Comparison of ENCODE assay signal across 24 cellular contexts in the genomic region with DNA sequence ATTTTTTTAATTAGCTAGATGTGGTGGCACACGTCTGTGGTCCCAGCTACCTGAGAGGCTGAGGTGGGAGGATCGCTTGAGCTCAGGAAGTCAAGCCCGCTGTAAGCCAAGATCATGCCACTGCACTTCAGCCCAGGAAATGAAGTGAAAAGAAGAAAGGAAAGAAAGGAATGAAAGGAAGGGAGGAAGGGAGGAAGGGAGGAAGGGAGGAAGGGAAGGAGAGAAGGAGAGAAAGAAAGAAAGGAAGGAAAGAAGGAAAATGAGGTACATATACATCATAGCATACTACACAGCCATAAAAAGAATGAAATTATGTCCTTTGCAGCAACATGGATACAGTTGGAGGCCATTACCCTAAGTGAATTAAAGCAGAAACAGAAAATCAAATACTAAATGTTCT. TPM values are rescaled to one million over a fixed set of nuclear protein-coding genes. Genes with fewer than 3 reads are reported as not detected.
DNase-seq lines count a peak whose midpoint lies in the region; ATAC-seq, FAIRE-seq and TF ChIP-seq lines count a peak whose summit lies in the region.
"Had no signal": no experiment of that assay in that cellular context is flagged by ENCODE, and none has a peak within 500 bp of the region (broad histone marks: within the 10 kb centered on the region; RNA-seq: fewer than 3 reads in every experiment).

No MANE protein-coding gene starts in this region.

- no peak overlapping the region for H3K4me3 ChIP-seq in K562
- H3K4me3 ChIP-seq: A549; BLaER1 treated with 17β-estradiol and CSF1 and Interleukin-3, amounts not matched to agents 10 nM and 100 nM had no signal

- no peak for ATAC-seq in activated naive CD8-positive, alpha-beta T cell treated with anti-CD3 and anti-CD28 coated beads, Interleukin-2, amount 50 U/mL, for 24 hours
- ATAC-seq in K562 (no peak), GM21825 (IDR thresholded peaks at IDR 0.05; ENCODE audit: unreplicated experiment) (no peak)
- ATAC-seq in stimulated activated memory B cell treated with anti-CD40 and anti-IgM and Interleukin-4, amounts not matched to agents 10 μg/mL and 1 μg/mL and 100 μg/mL, for 72 hours, result no peak
- ATAC-seq: A549 had no signal

- DNase-seq in activated naive CD8-positive, alpha-beta T cell treated with anti-CD3 and anti-CD28 coated beads, Interleukin-2, amount 50 U/mL, for 24 hours, result no peak
- no peak for DNase-seq in K562 (ENCODE audit: extremely low read depth in 1 of 4, low spot score in 3 of 4)
- no peak for DNase-seq in NCI-H2171 treated with DMSO at 0.1 percent for 48 hours (lab: John Stamatoyannopoulos, UW)
- no peak for DNase-seq in 8988T
- DNase-seq: ACHN; AML-193; BE2C; CD4-positive, alpha-beta T cell; CD8-positive, alpha-beta memory T cell; DMS53; DMS79 treated with DMSO at 0.1 percent for 48 hours; GF-D8; GOT3; H7; HCEC 1CT had no signal

- no peak overlapping the region for H3K4me3 Mint-ChIP-seq in activated naive CD8-positive, alpha-beta T cell
- no peak overlapping the region for H3K4me3 Mint-ChIP-seq in activated naive CD8-positive, alpha-beta T cell treated with anti-CD3 and anti-CD28 coated beads, Interleukin-2, amount 50 U/mL, for 24 hours
- no peak overlapping the region for H3K4me3 Mint-ChIP-seq in stimulated activated memory B cell treated with anti-CD40 and anti-IgM and Interleukin-4, amounts not matched to agents 10 μg/mL and 1 μg/mL and 100 μg/mL, for 72 hours
- H3K4me3 Mint-ChIP-seq: CD14-positive monocyte; CD4-positive, alpha-beta T cell; CD8-positive, alpha-beta memory T cell had no signal

- H3K27ac Mint-ChIP-seq in activated naive CD8-positive, alpha-beta T cell, result peak overlapping the region; percentile 38
- no peak overlapping the region for H3K27ac Mint-ChIP-seq in activated naive CD8-positive, alpha-beta T cell treated with anti-CD3 and anti-CD28 coated beads, Interleukin-2, amount 50 U/mL, for 24 hours
- H3K27ac Mint-ChIP-seq in stimulated activated memory B cell treated with anti-CD40 and anti-IgM and Interleukin-4, amounts not matched to agents 10 μg/mL and 1 μg/mL and 100 μg/mL, for 72 hours, result peak overlapping the region; percentile 10
- H3K27ac Mint-ChIP-seq: CD14-positive monocyte; CD4-positive, alpha-beta T cell had no signal

- H3K9me3 Mint-ChIP-seq in activated naive CD8-positive, alpha-beta T cell (ENCODE audit: low read depth), result peaks cover 3% of the 10 kb centered on the region
- H3K9me3 Mint-ChIP-seq in activated naive CD8-positive, alpha-beta T cell treated with anti-CD3 and anti-CD28 coated beads, Interleukin-2, amount 50 U/mL, for 24 hours, result no peaks in the 10 kb centered on the region
- no peaks in the 10 kb centered on the region for H3K9me3 Mint-ChIP-seq in stimulated activated memory B cell treated with anti-CD40 and anti-IgM and Interleukin-4, amounts not matched to agents 10 μg/mL and 1 μg/mL and 100 μg/mL, for 72 hours
- H3K9me3 Mint-ChIP-seq: CD4-positive, alpha-beta T cell had no signal

- H3K36me3 Mint-ChIP-seq in activated naive CD8-positive, alpha-beta T cell, result peaks cover 2% of the 10 kb centered on the region
- H3K36me3 Mint-ChIP-seq in activated naive CD8-positive, alpha-beta T cell treated with anti-CD3 and anti-CD28 coated beads, Interleukin-2, amount 50 U/mL, for 24 hours (ENCODE audit: low read depth), result peaks cover 1% of the 10 kb centered on the region
- no peaks in the 10 kb centered on the region for H3K36me3 Mint-ChIP-seq in stimulated activated memory B cell treated with anti-CD40 and anti-IgM and Interleukin-4, amounts not matched to agents 10 μg/mL and 1 μg/mL and 100 μg/mL, for 72 hours
- H3K36me3 Mint-ChIP-seq: CD14-positive monocyte had no signal

- no peaks in the 10 kb centered on the region for H3K9me1 ChIP-seq in K562 (ENCODE audit: control insufficient read depth, insufficient read depth, low read length)

- no peak overlapping the region for H3K9ac ChIP-seq in K562 (ENCODE audit: insufficient read depth in 1 of 2, low read depth in 2 of 2, low read length in 2 of 2)
- H3K9ac ChIP-seq: BLaER1 treated with 17β-estradiol and CSF1 and Interleukin-3, amounts not matched to agents 10 nM and 100 nM had no signal

- no peaks in the 10 kb centered on the region for H3K27me3 Mint-ChIP-seq in activated naive CD8-positive, alpha-beta T cell
- no peaks in the 10 kb centered on the region for H3K27me3 Mint-ChIP-seq in activated naive CD8-positive, alpha-beta T cell treated with anti-CD3 and anti-CD28 coated beads, Interleukin-2, amount 50 U/mL, for 24 hours
- H3K27me3 Mint-ChIP-seq in stimulated activated memory B cell treated with anti-CD40 and anti-IgM and Interleukin-4, amounts not matched to agents 10 μg/mL and 1 μg/mL and 100 μg/mL, for 72 hours, result no peaks in the 10 kb centered on the region

- no peak overlapping the region for H3K27ac ChIP-seq in K562 (ENCODE audit: extremely low read depth, low read depth, low read length)
- H3K27ac ChIP-seq: 22Rv1; A549; BLaER1 treated with 17β-estradiol and CSF1 and Interleukin-3, amounts not matched to agents 10 nM and 100 nM had no signal

- H3K36me3 ChIP-seq in K562 (ENCODE audit: control insufficient read depth, insufficient read depth, low read length), result no peaks in the 10 kb centered on the region
- H3K36me3 ChIP-seq: BE2C; BLaER1 treated with 17β-estradiol and CSF1 and Interleukin-3, amounts not matched to agents 10 nM and 100 nM had no signal

- H2AFZ ChIP-seq in K562 (ENCODE audit: low read depth, low read length), result no peak overlapping the region

- intact Hi-C loops in K562 (cut with micrococcal nuclease), result no loop called here

- no peaks in the 10 kb centered on the region; a peak in 1 of 5 replicates for H3K27me3 ChIP-seq in K562 (ENCODE audit: control insufficient read depth in 2 of 2, insufficient read depth in 2 of 2, low read length in 2 of 2)
- H3K27me3 ChIP-seq: BE2C; BLaER1 treated with 17β-estradiol and CSF1 and Interleukin-3, amounts not matched to agents 10 nM and 100 nM had no signal

- H3K4me1 ChIP-seq in K562 (replicated peaks in 1 of 2; ENCODE audit: control insufficient read depth in 2 of 2, insufficient read depth in 2 of 2, low read length in 2 of 2), result no peaks in the 10 kb centered on the region
- H3K4me1 ChIP-seq: A549; BE2C; BLaER1 treated with 17β-estradiol and CSF1 and Interleukin-3, amounts not matched to agents 10 nM and 100 nM had no signal

- H4K20me1 ChIP-seq in K562 (replicated peaks; ENCODE audit: control insufficient read depth, insufficient read depth, low read length), result no peaks in the 10 kb centered on the region
- H4K20me1 ChIP-seq: BLaER1 treated with 17β-estradiol and CSF1 and Interleukin-3, amounts not matched to agents 10 nM and 100 nM had no signal

- 13% methylated on average over 3 of the region's 3 CpGs for WGBS in K562 (ENCODE audit: insufficient coverage, low coverage, missing lambda C conversion rate)

- POLR2A ChIA-PET in K562 (lab: Yijun Ruan, JAX), result interaction anchor here (0.7 kb wide), 1 partner anchor 1421 kb away, joined by 4 read pairs; no protein-coding TSS in a partner anchor

- no peaks in the 10 kb centered on the region for H3K79me2 ChIP-seq in K562 (ENCODE audit: control insufficient read depth, insufficient read depth, low read length)

- TF ChIP-seq POLR2A in K562 (conservative IDR thresholded peaks at IDR 0.05), result no peak

- H3K9me3 ChIP-seq in K562 (replicated peaks; ENCODE audit: control insufficient read depth, insufficient read depth, low read depth, low read length), result no peaks in the 10 kb centered on the region
- H3K9me3 ChIP-seq: BE2C had no signal

- no peak for TF ChIP-seq RAD21 in K562 (CRISPR knock-in tag; conservative IDR thresholded peaks at IDR 0.05 in 1 of 2, IDR thresholded peaks at IDR 0.05 in 1 of 2)

- TF ChIP-seq EP300 in K562 (IDR thresholded peaks at IDR 0.05; ENCODE audit: low read length), result no peak

- peaks cover 27% of the 10 kb centered on the region for H3K4me1 Mint-ChIP-seq in activated naive CD8-positive, alpha-beta T cell (ENCODE audit: low read depth)
- peaks cover 26% of the 10 kb centered on the region for H3K4me1 Mint-ChIP-seq in activated naive CD8-positive, alpha-beta T cell treated with anti-CD3 and anti-CD28 coated beads, Interleukin-2, amount 50 U/mL, for 24 hours
- H3K4me1 Mint-ChIP-seq in stimulated activated memory B cell treated with anti-CD40 and anti-IgM and Interleukin-4, amounts not matched to agents 10 μg/mL and 1 μg/mL and 100 μg/mL, for 72 hours, result peaks cover 15% of the 10 kb centered on the region

- no TSS peak for BruUV-seq in K562 (replicated peaks; lab: Mats Ljungman, UMichigan)

- no peak overlapping the region for H3K4me2 ChIP-seq in K562 (ENCODE audit: insufficient read depth, low read length)
- H3K4me2 ChIP-seq: A549; BLaER1 treated with 17β-estradiol and CSF1 and Interleukin-3, amounts not matched to agents 10 nM and 100 nM had no signal

- FAIRE-seq in K562 (lab: Jason Lieb, UNC), result no peak
- FAIRE-seq: A549, D721Med, GM12892 had no signal

- no peak for TF ChIP-seq CTCF in K562 (IDR thresholded peaks at IDR 0.05 in 2 of 3, conservative IDR thresholded peaks at IDR 0.05 in 1 of 3; ENCODE audit: insufficient read depth in 2 of 3, low read depth in 1 of 3, low read length in 3 of 3)

- CTCF ChIA-PET in K562 (lab: Yijun Ruan, JAX; ENCODE audit: low intra/inter-chr PET ratio), result no interaction called here

- in situ Hi-C loops in K562 (cut with MboI), result no loop called here

RNA-seq across cellular contexts. Expression of a gene that starts 12.2 kb away (rescaled TPM):
- total RNA-seq in K562 (2011; cell fraction: chromatin; rRNA removed; ENCODE audit: low replicate concordance), result 0.25 TPM in 1 of 2 replicates, not detected in the other
- total RNA-seq in K562 (2011; cell fraction: nucleolus; rRNA removed), result not detected in 2 replicates
- total RNA-seq in K562 (2011; cell fraction: nucleoplasm; rRNA removed), result not detected in 2 replicates
- not detected in 2 replicates for total RNA-seq in K562 (2014; rRNA removed)
- total RNA-seq in K562 (2014; rRNA removed; fragmentation: Illumina TruSeq; extraction: Trizol), result 0.15 and 0.73 TPM in 2 replicates
- total RNA-seq in K562 (2015; rRNA removed; fragmentation: Illumina TruSeq; extraction: Trizol), result 0.07 TPM in 1 of 2 replicates, not detected in the other
- total RNA-seq in K562 (2021), result 0.29 TPM in 1 of 2 replicates, not detected in the other
- 0.16 and 0.32 TPM in 2 replicates for polyA plus RNA-seq in K562 (2011; rRNA removed)
- polyA plus RNA-seq in K562 (2011; cell fraction: cytosol; rRNA removed), result 0.04 TPM in 1 of 2 replicates, not detected in the other
- polyA plus RNA-seq in K562 (2011; cell fraction: nucleus; rRNA removed), result 0.10 TPM in 1 of 2 replicates, not detected in the other
- 0.15 and 0.20 TPM in 2 replicates for polyA plus RNA-seq in K562 (2012)
- polyA plus RNA-seq in K562 (2014; fragmentation: Illumina TruSeq; extraction: Trizol), result 0.18 and 0.19 TPM in 2 replicates
- polyA plus RNA-seq in K562 (2014; fragmentation: Nextera tagmentation; extraction: Ambion mirVana), result under 1 TPM; 0.06 to 0.15 TPM
- polyA plus RNA-seq in K562 (2014; rRNA removed), result 0.76 TPM in 1 of 2 replicates, not detected in the other
- polyA minus RNA-seq in K562 (2011; rRNA and poly(A)+ RNA removed), result 0.25 and 0.45 TPM in 2 replicates
- polyA minus RNA-seq in K562 (2011; cell fraction: cytosol; rRNA and poly(A)+ RNA removed), result not detected in 2 replicates
- not detected in 2 replicates for polyA minus RNA-seq in K562 (2011; cell fraction: nucleus; rRNA and poly(A)+ RNA removed)
- total RNA-seq: CD8-positive, alpha-beta memory T cell had no signal
- polyA plus RNA-seq: CD14-positive monocyte; CD8-positive, alpha-beta memory T cell had no signal

RNA-seq across cellular contexts. Expression of a gene that starts 12.3 kb away (rescaled TPM):
- 9.3 and 28.3 TPM in 2 replicates for total RNA-seq in K562 (2011; cell fraction: chromatin; rRNA removed; ENCODE audit: low replicate concordance)
- total RNA-seq in K562 (2011; cell fraction: nucleolus; rRNA removed), result 9.3 and 10.2 TPM in 2 replicates
- total RNA-seq in K562 (2011; cell fraction: nucleoplasm; rRNA removed), result 16.0 and 36.1 TPM in 2 replicates
- 16.4 and 18.6 TPM in 2 replicates for total RNA-seq in K562 (2014; rRNA removed)
- total RNA-seq in K562 (2014; rRNA removed; fragmentation: Illumina TruSeq; extraction: Trizol), result 28.7 and 32.8 TPM in 2 replicates
- 27.6 and 32.4 TPM in 2 replicates for total RNA-seq in K562 (2015; rRNA removed; fragmentation: Illumina TruSeq; extraction: Trizol)
- total RNA-seq in K562 (2021), result 16.1 and 17.7 TPM in 2 replicates
- polyA plus RNA-seq in K562 (2011; rRNA removed), result 22.0 and 35.3 TPM in 2 replicates
- 5.3 and 9.8 TPM in 2 replicates for polyA plus RNA-seq in K562 (2011; cell fraction: cytosol; rRNA removed)
- polyA plus RNA-seq in K562 (2011; cell fraction: nucleus; rRNA removed), result 7.7 and 9.8 TPM in 2 replicates
- polyA plus RNA-seq in K562 (2012), result 18.9 and 35.0 TPM in 2 replicates
- 33.6 and 44.9 TPM in 2 replicates for polyA plus RNA-seq in K562 (2014; fragmentation: Illumina TruSeq; extraction: Trizol)
- 100 to 1,000 TPM; 101 to 107 TPM for polyA plus RNA-seq in K562 (2014; fragmentation: Nextera tagmentation; extraction: Ambion mirVana)
- 28.3 and 33.7 TPM in 2 replicates for polyA plus RNA-seq in K562 (2014; rRNA removed)
- 12.5 and 17.2 TPM in 2 replicates for polyA minus RNA-seq in K562 (2011; rRNA and poly(A)+ RNA removed)
- 6.5 and 6.9 TPM in 2 replicates for polyA minus RNA-seq in K562 (2011; cell fraction: cytosol; rRNA and poly(A)+ RNA removed)
- polyA minus RNA-seq in K562 (2011; cell fraction: nucleus; rRNA and poly(A)+ RNA removed), result 9.4 and 20.5 TPM in 2 replicates
